1 cellular context compared by ENCODE assay signal in genomic region chr15:64333986-64334385, GRCh38.
TF ChIP-seq lines count a peak whose summit lies in the region.

No MANE protein-coding gene starts in this region.

TF ChIP-seq in IMR-90, 13 proteins besides CTCF, POLR2A, EP300 and RAD21 (continued from another document):
- no peak for TF ChIP-seq NFE2L2 (IDR thresholded peaks at IDR 0.05; ENCODE audit: low read depth, low read length)
- no peak for TF ChIP-seq MAZ (IDR thresholded peaks at IDR 0.05; ENCODE audit: borderline replicate concordance, low read depth, low read length)
- no peak for TF ChIP-seq CHD1 (IDR thresholded peaks at IDR 0.05; ENCODE audit: low read depth, low read length)
- TF ChIP-seq CEBPB (IDR thresholded peaks at IDR 0.05; ENCODE audit: low read depth, low read length), result no peak
